In genomic region chr15:59491062-59491461, GRCh38 we compare ENCODE assay signal across 23 cellular contexts. TPM values are rescaled to one million over a fixed set of nuclear protein-coding genes. Genes with fewer than 3 reads are reported as not detected.
DNase-seq lines count a peak whose midpoint lies in the region; ATAC-seq and TF ChIP-seq lines count a peak whose summit lies in the region.
"Had no signal": no experiment of that assay in that cellular context is flagged by ENCODE, and none has a peak within 500 bp of the region (broad histone marks: within the 10 kb centered on the region; RNA-seq: fewer than 3 reads in every experiment).

No MANE protein-coding gene starts in this region.

- peak; percentile 5 for DNase-seq in NCI-H2029 treated with DMSO at 0.1 percent for 48 hours (lab: John Stamatoyannopoulos, UW)
- DNase-seq in NCI-H2029 (lab: John Stamatoyannopoulos, UW), result no peak
- DNase-seq in NCI-H345 treated with DMSO at 0.1 percent for 48 hours (lab: John Stamatoyannopoulos, UW; ENCODE audit: unreplicated experiment), result peak; percentile 37
- peak; percentile 12 for DNase-seq in fibroblast of the aortic adventitia (ENCODE audit: low read depth)
- DNase-seq in putamen (ENCODE audit: low spot score), result peak; percentile 18
- no peak for DNase-seq in Kasumi-1 (lab: John Stamatoyannopoulos, UW)
- no peak for DNase-seq in SHP77 treated with DMSO at 0.1 percent for 48 hours (lab: John Stamatoyannopoulos, UW)
- DNase-seq: activated CD4-positive, alpha-beta T cell treated with anti-CD3 and anti-CD28 coated beads, Interleukin-2, amount 50 U/mL, for 1 hour; effector memory CD4-positive, alpha-beta T cell; left colon; naive thymus-derived CD4-positive, alpha-beta T cell; NCI-H1436; NCI-H226; occipital lobe; Peyer's patch; spleen; stimulated activated CD4-positive, alpha-beta T cell treated with anti-CD3 and anti-CD28 coated beads, Interleukin-4, amount 100 ng/mL, for 4 hours; transverse colon had no signal

- ATAC-seq in HG03571 (IDR thresholded peaks at IDR 0.05; ENCODE audit: unreplicated experiment), result no peak
- ATAC-seq: activated naive CD4-positive, alpha-beta T cell treated with anti-CD3 and anti-CD28 coated beads, Interleukin-2, amount 50 U/mL, for 72 hours; activated T-helper 17 cell treated with anti-CD3 and anti-CD28 coated beads, Interleukin-2, amount 50 U/mL, for 72 hours; left colon; naive thymus-derived CD4-positive, alpha-beta T cell had no signal

- no peak for TF ChIP-seq CTCF in fibroblast of the aortic adventitia (IDR thresholded peaks at IDR 0.05; ENCODE audit: insufficient read depth, low read length)

- no peak overlapping the region for H3K4me3 ChIP-seq in fibroblast of the aortic adventitia (ENCODE audit: low read depth, low read length)
- H3K4me3 ChIP-seq: esophagus muscularis mucosa, Peyer's patch, SK-N-MC, spleen, transverse colon had no signal

RNA-seq across cellular contexts. Expression of gene FAM81A, which starts 53.1 kb away (rescaled TPM):
- total RNA-seq in fibroblast of the aortic adventitia (ENCODE audit: low replicate concordance), result 0.81 and 2.6 TPM in 2 replicates
- total RNA-seq: activated T-helper 17 cell treated with anti-CD3 and anti-CD28 coated beads, Interleukin-2, amount 50 U/mL, for 72 hours had no signal

Comparison
In these comparisons a context has a peak if more than half of its experiments do, and no peak if none do; other contexts are left out.
1. DNase-seq: peak in NCI-H2029 treated with DMSO at 0.1 percent for 48 hours (single experiment), NCI-H345 treated with DMSO at 0.1 percent for 48 hours (single experiment), fibroblast of the aortic adventitia (single experiment) and putamen (single experiment); none in NCI-H2029 (single experiment), Kasumi-1 (0 of 2) and SHP77 treated with DMSO at 0.1 percent for 48 hours (single experiment).